ENCODE assay signal across 17 cellular contexts in genomic region chr2:95077893-95078603, GRCh38. TPM values are rescaled to one million over a fixed set of nuclear protein-coding genes. Genes with fewer than 3 reads are reported as not detected.
A peak's percentile ranks its signal among the peaks of the same experiment; 100 is the strongest.
DNase-seq lines count a peak whose midpoint lies in the region; ATAC-seq lines count a peak whose summit lies in the region.
"Had no signal": no experiment of that assay in that cellular context is flagged by ENCODE, and none has a peak within 500 bp of the region (broad histone marks: within the 10 kb centered on the region; RNA-seq: fewer than 3 reads in every experiment).

No MANE protein-coding gene starts in this region.

- no peak for DNase-seq in activated T-cell treated with anti-CD3 and anti-CD28 coated beads, Interleukin-2, amount 50 U/mL, for 72 hours
- no peak for DNase-seq in activated T-cell treated with anti-CD3 and anti-CD28 coated beads, Interleukin-2, amount 50 U/mL, for 4 hours
- DNase-seq in NCI-H2171 treated with DMSO at 0.1 percent for 48 hours (lab: John Stamatoyannopoulos, UW) (peak; percentile 91), dedifferentiated amniotic fluid mesenchymal stem cell (ENCODE audit: extremely low spot score) (peak; percentile 5), substantia nigra (lab: John Stamatoyannopoulos, UW) (no peak), NCI-H510A treated with DMSO at 0.1 percent for 48 hours (lab: John Stamatoyannopoulos, UW) (no peak), occipital lobe (lab: John Stamatoyannopoulos, UW) (no peak)
- DNase-seq: activated CD8-positive, alpha-beta memory T cell treated with anti-CD3 and anti-CD28 coated beads for 24 hours; effector memory CD4-positive, alpha-beta T cell; mammary epithelial cell; retina; SHP77 had no signal

- H3K27me3 Mint-ChIP-seq in activated T-cell treated with anti-CD3 and anti-CD28 coated beads, Interleukin-2, amount 50 U/mL, for 72 hours (ENCODE audit: low read depth): no peaks in the 10 kb centered on the region
- H3K27me3 Mint-ChIP-seq in activated T-cell treated with anti-CD3 and anti-CD28 coated beads, Interleukin-2, amount 50 U/mL, for 4 hours (ENCODE audit: low read depth): no peaks in the 10 kb centered on the region

- H3K9me3 Mint-ChIP-seq in activated T-cell treated with anti-CD3 and anti-CD28 coated beads, Interleukin-2, amount 50 U/mL, for 72 hours: no peaks in the 10 kb centered on the region
- H3K9me3 Mint-ChIP-seq in activated T-cell treated with anti-CD3 and anti-CD28 coated beads, Interleukin-2, amount 50 U/mL, for 4 hours: no peaks in the 10 kb centered on the region
- H3K9me3 Mint-ChIP-seq: activated naive CD4-positive, alpha-beta T cell treated with anti-CD3 and anti-CD28 coated beads for 36 hours; neural progenitor cell had no signal

- H3K4me3 Mint-ChIP-seq in activated T-cell treated with anti-CD3 and anti-CD28 coated beads, Interleukin-2, amount 50 U/mL, for 72 hours: peak overlapping the region; percentile 27 to 89
- H3K4me3 Mint-ChIP-seq in activated T-cell treated with anti-CD3 and anti-CD28 coated beads, Interleukin-2, amount 50 U/mL, for 4 hours: no peak overlapping the region

- H3K27ac Mint-ChIP-seq in activated T-cell treated with anti-CD3 and anti-CD28 coated beads, Interleukin-2, amount 50 U/mL, for 72 hours: peak overlapping the region; percentile 41
- H3K27ac Mint-ChIP-seq: neural progenitor cell had no signal

- peaks cover 70% of the 10 kb centered on the region for H3K4me1 Mint-ChIP-seq in activated T-cell treated with anti-CD3 and anti-CD28 coated beads, Interleukin-2, amount 50 U/mL, for 72 hours (ENCODE audit: low read depth)
- peaks cover 58% of the 10 kb centered on the region for H3K4me1 Mint-ChIP-seq in activated T-cell treated with anti-CD3 and anti-CD28 coated beads, Interleukin-2, amount 50 U/mL, for 4 hours (ENCODE audit: low read depth)

- H3K36me3 Mint-ChIP-seq in activated T-cell treated with anti-CD3 and anti-CD28 coated beads, Interleukin-2, amount 50 U/mL, for 72 hours (ENCODE audit: insufficient read depth in 2 of 2): peaks cover 0 to 1% of the 10 kb centered on the region in 2 donors
- no peaks in the 10 kb centered on the region for H3K36me3 Mint-ChIP-seq in activated T-cell treated with anti-CD3 and anti-CD28 coated beads, Interleukin-2, amount 50 U/mL, for 4 hours (ENCODE audit: insufficient read depth)
- H3K36me3 Mint-ChIP-seq: neural progenitor cell had no signal

- no peak for ATAC-seq in activated T-cell treated with anti-CD3 and anti-CD28 coated beads, Interleukin-2, amount 50 U/mL, for 72 hours (replicated peaks in 1 of 2)
- ATAC-seq in activated T-cell treated with anti-CD3 and anti-CD28 coated beads, Interleukin-2, amount 50 U/mL, for 4 hours: no peak
- no peak for ATAC-seq in GM21825 (IDR thresholded peaks at IDR 0.05; ENCODE audit: unreplicated experiment)

- peak overlapping the region; percentile 9 for H3K27ac ChIP-seq in substantia nigra (ENCODE audit: low read depth, low read length, poor library complexity, severe bottlenecking)
- H3K27ac ChIP-seq: GM23248, neural progenitor cell had no signal

RNA-seq across cellular contexts. Expression of gene MRPS5, which starts 43.6 kb away (rescaled TPM):
- 10 to 100 TPM; 65.4 to 82.0 TPM for total RNA-seq in activated T-cell treated with anti-CD3 and anti-CD28 coated beads, Interleukin-2, amount 50 U/mL, for 72 hours
- 10 to 100 TPM; 67.4 to 71.8 (median 70.2) TPM for total RNA-seq in activated T-cell treated with anti-CD3 and anti-CD28 coated beads, Interleukin-2, amount 50 U/mL, for 4 hours
- total RNA-seq in occipital lobe: 49.0 TPM

RNA-seq across cellular contexts. Expression of gene MAL, which starts 52.5 kb away (rescaled TPM):
- 10 to 100 TPM; 92.6 to 93.8 TPM for total RNA-seq in activated T-cell treated with anti-CD3 and anti-CD28 coated beads, Interleukin-2, amount 50 U/mL, for 72 hours
- total RNA-seq in activated T-cell treated with anti-CD3 and anti-CD28 coated beads, Interleukin-2, amount 50 U/mL, for 4 hours: 1 to 10 TPM; 5.6 to 6.1 (median 6.1) TPM
- total RNA-seq in occipital lobe: not detected
- total RNA-seq: GM23248, mammary epithelial cell, temporal lobe had no signal

Comparison
In these comparisons a context has a peak if more than half of its experiments do, and no peak if none do; other contexts are left out.
1. RNA of gene MAL, which starts 52.5 kb away (total RNA-seq): 92.6 to 93.8 TPM in activated T-cell treated with anti-CD3 and anti-CD28 coated beads, Interleukin-2, amount 50 U/mL, for 72 hours; 5.6 to 6.1 TPM in activated T-cell treated with anti-CD3 and anti-CD28 coated beads, Interleukin-2, amount 50 U/mL, for 4 hours and not detected in occipital lobe (single experiment); every median in the first group is over 10 times any median in the second.
2. DNase-seq: peak in NCI-H2171 treated with DMSO at 0.1 percent for 48 hours (single experiment) and dedifferentiated amniotic fluid mesenchymal stem cell (single experiment); none in activated T-cell treated with anti-CD3 and anti-CD28 coated beads, Interleukin-2, amount 50 U/mL, for 72 hours (0 of 2), activated T-cell treated with anti-CD3 and anti-CD28 coated beads, Interleukin-2, amount 50 U/mL, for 4 hours (single experiment), substantia nigra (0 of 49), NCI-H510A treated with DMSO at 0.1 percent for 48 hours (single experiment) and occipital lobe (single experiment).